Comparison of ENCODE assay signal across 13 cellular contexts in genomic region chr4:124940387-124940786, GRCh38.
A peak's percentile ranks its signal among the peaks of the same experiment; 100 is the strongest.
DNase-seq lines count a peak whose midpoint lies in the region; ATAC-seq and TF ChIP-seq lines count a peak whose summit lies in the region.
"Had no signal": no experiment of that assay in that cellular context is flagged by ENCODE, and none has a peak within 500 bp of the region (broad histone marks: within the 10 kb centered on the region; RNA-seq: fewer than 3 reads in every experiment).

No MANE protein-coding gene starts in this region.

- peak overlapping the region; percentile 14 to 19 for H3K27ac ChIP-seq in right atrium auricular region
- H3K27ac ChIP-seq: ascending aorta had no signal

- no peak for TF ChIP-seq CTCF in right atrium auricular region (IDR thresholded peaks at IDR 0.05)

- H3K9me3 Mint-ChIP-seq in activated naive CD8-positive, alpha-beta T cell treated with anti-CD3 and anti-CD28 coated beads for 36 hours = peaks cover 2% of the 10 kb centered on the region
- H3K9me3 Mint-ChIP-seq in immature natural killer cell = peaks cover 4 to 22% (median 10%) of the 10 kb centered on the region in 6 donors
- H3K9me3 Mint-ChIP-seq: activated CD4-positive, alpha-beta T cell treated with anti-CD3 and anti-CD28 coated beads, Interleukin-2, amount 10 ng/mL, durations not matched to agents 24 days and 14 days had no signal

- no peak for ATAC-seq in HG03457 (IDR thresholded peaks at IDR 0.05; ENCODE audit: unreplicated experiment)

- H3K4me1 Mint-ChIP-seq in activated naive CD8-positive, alpha-beta T cell treated with anti-CD3 and anti-CD28 coated beads for 36 hours = no peaks in the 10 kb centered on the region
- H3K4me1 Mint-ChIP-seq in immature natural killer cell = no peaks in the 10 kb centered on the region
- H3K4me1 Mint-ChIP-seq: activated CD4-positive, alpha-beta T cell treated with anti-CD3 and anti-CD28 coated beads, Interleukin-2, amount 10 ng/mL, durations not matched to agents 24 days and 14 days had no signal

- H3K9me3 ChIP-seq in right atrium auricular region = no peaks in the 10 kb centered on the region
- H3K9me3 ChIP-seq: ascending aorta had no signal

- H3K27me3 Mint-ChIP-seq in activated naive CD8-positive, alpha-beta T cell treated with anti-CD3 and anti-CD28 coated beads for 36 hours = no peaks in the 10 kb centered on the region
- no peaks in the 10 kb centered on the region for H3K27me3 Mint-ChIP-seq in immature natural killer cell (ENCODE audit: low read depth in 3 of 3)
- H3K27me3 Mint-ChIP-seq: activated CD4-positive, alpha-beta T cell treated with anti-CD3 and anti-CD28 coated beads, Interleukin-2, amount 10 ng/mL, durations not matched to agents 24 days and 14 days had no signal

- peaks cover 0 to 29% of the 10 kb centered on the region in 2 donors for H3K4me1 ChIP-seq in right atrium auricular region

- H3K36me3 ChIP-seq in right atrium auricular region = no peaks in the 10 kb centered on the region
- H3K36me3 ChIP-seq: ascending aorta had no signal

- no peak overlapping the region for H3K27ac Mint-ChIP-seq in activated naive CD8-positive, alpha-beta T cell treated with anti-CD3 and anti-CD28 coated beads for 36 hours
- no peak overlapping the region for H3K27ac Mint-ChIP-seq in immature natural killer cell
- H3K27ac Mint-ChIP-seq: activated CD4-positive, alpha-beta T cell treated with anti-CD3 and anti-CD28 coated beads, Interleukin-2, amount 10 ng/mL, durations not matched to agents 24 days and 14 days had no signal

- DNase-seq in HS-27A (ENCODE audit: low read depth) (peak; percentile 62), astrocyte of the hippocampus (ENCODE audit: low read depth, low spot score) (peak; percentile 91), right atrium auricular region (ENCODE audit: low spot score) (no peak), superior temporal gyrus (ENCODE audit: extremely low spot score) (peak; percentile 43), immature natural killer cell (no peak), iPS-NIHi7 (ENCODE audit: extremely low spot score) (no peak)
- DNase-seq in activated naive CD8-positive, alpha-beta T cell treated with anti-CD3 and anti-CD28 coated beads for 36 hours = no peak
- DNase-seq: activated CD4-positive, alpha-beta T cell treated with anti-CD3 and anti-CD28 coated beads, Interleukin-2, amount 10 ng/mL, durations not matched to agents 24 days and 14 days; kidney; NCI-H774; stimulated activated CD4-positive, alpha-beta T cell treated with anti-CD3 and anti-CD28 coated beads, Interleukin-15, amount 100 ng/mL, for 24 hours had no signal

- H3K27me3 ChIP-seq in right atrium auricular region = no peaks in the 10 kb centered on the region
- H3K27me3 ChIP-seq: ascending aorta had no signal

- H3K4me3 ChIP-seq in right atrium auricular region = no peak overlapping the region
- H3K4me3 ChIP-seq: ascending aorta had no signal

- H3K4me3 Mint-ChIP-seq in activated naive CD8-positive, alpha-beta T cell treated with anti-CD3 and anti-CD28 coated beads for 36 hours = no peak overlapping the region
- no peak overlapping the region for H3K4me3 Mint-ChIP-seq in immature natural killer cell
- H3K4me3 Mint-ChIP-seq: activated CD4-positive, alpha-beta T cell treated with anti-CD3 and anti-CD28 coated beads, Interleukin-2, amount 10 ng/mL, durations not matched to agents 24 days and 14 days had no signal

- no peaks in the 10 kb centered on the region for H3K36me3 Mint-ChIP-seq in activated naive CD8-positive, alpha-beta T cell treated with anti-CD3 and anti-CD28 coated beads for 36 hours
- no peaks in the 10 kb centered on the region for H3K36me3 Mint-ChIP-seq in immature natural killer cell

Comparison
In these comparisons a context has a peak if more than half of its experiments do, and no peak if none do; other contexts are left out.
1. DNase-seq: peak in HS-27A (single experiment), astrocyte of the hippocampus (single experiment) and superior temporal gyrus (single experiment); none in right atrium auricular region (single experiment), activated naive CD8-positive, alpha-beta T cell treated with anti-CD3 and anti-CD28 coated beads for 36 hours (single experiment), immature natural killer cell (0 of 3) and iPS-NIHi7 (single experiment).